ENCODE assay signal across 11 cellular contexts in the genomic region with DNA sequence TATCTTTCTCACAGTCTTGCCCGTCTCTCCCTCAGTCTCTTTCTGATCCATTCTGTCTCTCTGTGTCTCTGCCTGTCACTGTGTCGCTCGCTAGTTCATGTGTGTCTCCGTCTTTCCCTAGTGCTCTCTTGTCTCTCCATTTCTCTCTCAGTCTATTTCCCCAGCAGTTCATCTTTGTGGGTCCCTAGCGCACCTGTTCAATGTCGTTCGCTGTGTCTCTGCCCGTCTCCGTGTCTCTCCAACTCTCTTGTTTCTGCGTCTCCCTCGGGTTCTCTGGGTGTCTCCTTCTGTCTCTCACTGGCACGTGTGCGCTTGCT. TPM values are rescaled to one million over a fixed set of nuclear protein-coding genes. Genes with fewer than 3 reads are reported as not detected.
A peak's percentile ranks its signal among the peaks of the same experiment; 100 is the strongest.
DNase-seq lines count a peak whose midpoint lies in the region; ATAC-seq and TF ChIP-seq lines count a peak whose summit lies in the region.
"Had no signal": no experiment of that assay in that cellular context is flagged by ENCODE, and none has a peak within 500 bp of the region (broad histone marks: within the 10 kb centered on the region; RNA-seq: fewer than 3 reads in every experiment).

No MANE protein-coding gene starts in this region.

- H3K4me1 Mint-ChIP-seq in CD8-positive, alpha-beta memory T cell, result peaks cover 10 to 16% (median 10%) of the 10 kb centered on the region in 3 donors

- H2AFZ ChIP-seq in mammary epithelial cell (ENCODE audit: low read depth, low read length), result peak overlapping the region; percentile 42
- no peak overlapping the region for H2AFZ ChIP-seq in neural cell (ENCODE audit: low read depth, low read length)

- intact Hi-C loops in mammary epithelial cell (cut with micrococcal nuclease), result no loop called here

- H3K4me3 Mint-ChIP-seq in CD8-positive, alpha-beta memory T cell, result no peak overlapping the region
- H3K4me3 Mint-ChIP-seq: activated CD4-positive, alpha-beta memory T cell treated with anti-CD3 and anti-CD28 coated beads for 36 hours had no signal

- TF ChIP-seq RAD21 in neural cell (conservative IDR thresholded peaks at IDR 0.05), result no peak

- no peaks in the 10 kb centered on the region for H3F3A ChIP-seq in neural cell (ENCODE audit: insufficient read depth, low read length, poor library complexity, severe bottlenecking)

- H3K9me2 ChIP-seq in neural cell (ENCODE audit: insufficient read depth, low read length), result no peaks in the 10 kb centered on the region

- in situ Hi-C loops in HAP-1 (cut with MboI; ENCODE audit: low sequenced_read_pairs) (no loop called here), mammary epithelial cell (cut with MboI; ENCODE audit: low sequenced_read_pairs in 2 of 2) (no loop called here)

- H3K4me2 ChIP-seq in mammary epithelial cell (ENCODE audit: insufficient read depth, low read depth, low read length) (peak overlapping the region; percentile 27), neural cell (ENCODE audit: low read length) (peak overlapping the region; percentile 55)

- CTCF ChIA-PET in CD8-positive, alpha-beta memory T cell (lab: Charles Lee), result no interaction called here
- CTCF ChIA-PET in mammary epithelial cell (lab: Charles Lee; ENCODE audit: low non-redundant PET), result no interaction called here

- H3K27ac ChIP-seq in CD8-positive, alpha-beta memory T cell (ENCODE audit: low read depth, low read length), result no peak overlapping the region
- H3K27ac ChIP-seq in mammary epithelial cell (ENCODE audit: insufficient read depth, low read depth, low read length), result no peak overlapping the region
- H3K27ac ChIP-seq in neural cell (ENCODE audit: low read length), result no peak overlapping the region

- H3K9ac ChIP-seq in mammary epithelial cell (ENCODE audit: insufficient read depth, low read length) (no peak overlapping the region), neural cell (ENCODE audit: low read length) (no peak overlapping the region)

- no TSS peak for BruUV-seq in mammary epithelial cell (replicated peaks; lab: Mats Ljungman, UMichigan)

- ATAC-seq in GM21717 (IDR thresholded peaks at IDR 0.05; ENCODE audit: unreplicated experiment), result no peak

- WGBS in mammary epithelial cell (ENCODE audit: low coverage, missing lambda C conversion rate), result 33% methylated on average over 11 of the region's 13 CpGs

- peaks cover 13% of the 10 kb centered on the region for H3K4me1 ChIP-seq in CD8-positive, alpha-beta memory T cell (ENCODE audit: insufficient read depth, low read length)
- no peaks in the 10 kb centered on the region for H3K4me1 ChIP-seq in HAP-1
- H3K4me1 ChIP-seq in mammary epithelial cell (ENCODE audit: insufficient read depth, low read length), result peaks cover 5% of the 10 kb centered on the region

- H3K9me3 ChIP-seq in CD8-positive, alpha-beta memory T cell (ENCODE audit: low read length), result no peaks in the 10 kb centered on the region
- H3K9me3 ChIP-seq in HAP-1 (no peaks in the 10 kb centered on the region), mammary epithelial cell (replicated peaks; ENCODE audit: insufficient read depth, low read length) (no peaks in the 10 kb centered on the region), neural cell (ENCODE audit: low read length) (no peaks in the 10 kb centered on the region)

- no peak for TF ChIP-seq EP300 in neural cell (conservative IDR thresholded peaks at IDR 0.05; ENCODE audit: poor library complexity, severe bottlenecking)

- H3K36me3 ChIP-seq in CD8-positive, alpha-beta memory T cell (ENCODE audit: insufficient read depth, low read length), result no peaks in the 10 kb centered on the region
- no peaks in the 10 kb centered on the region for H3K36me3 ChIP-seq in HAP-1 (replicated peaks)
- no peaks in the 10 kb centered on the region for H3K36me3 ChIP-seq in mammary epithelial cell (ENCODE audit: insufficient read depth, low read length)
- no peaks in the 10 kb centered on the region for H3K36me3 ChIP-seq in neural cell (ENCODE audit: insufficient read depth, low read length)

- TF ChIP-seq CTCF in mammary epithelial cell (conservative IDR thresholded peaks at IDR 0.05 in 1 of 2, IDR thresholded peaks at IDR 0.05 in 1 of 2; ENCODE audit: extremely low read depth in 1 of 2, insufficient read depth in 1 of 2, low read depth in 1 of 2, low read length in 2 of 2) (no peak), neural cell (IDR thresholded peaks at IDR 0.05; ENCODE audit: poor library complexity, severe bottlenecking) (no peak)

- H3K79me2 ChIP-seq in mammary epithelial cell (ENCODE audit: insufficient read depth, low read length) (no peaks in the 10 kb centered on the region), neural cell (replicated peaks; ENCODE audit: insufficient read depth, low read length) (no peaks in the 10 kb centered on the region)

- H4K20me1 ChIP-seq in mammary epithelial cell (ENCODE audit: insufficient read depth, low read length), result no peaks in the 10 kb centered on the region
- no peaks in the 10 kb centered on the region for H4K20me1 ChIP-seq in neural cell (ENCODE audit: insufficient read depth)

- H3K27ac Mint-ChIP-seq in CD8-positive, alpha-beta memory T cell, result no peak overlapping the region
- H3K27ac Mint-ChIP-seq: activated CD4-positive, alpha-beta memory T cell treated with anti-CD3 and anti-CD28 coated beads for 36 hours had no signal

- no peaks in the 10 kb centered on the region for H3K36me3 Mint-ChIP-seq in CD8-positive, alpha-beta memory T cell
- H3K36me3 Mint-ChIP-seq: activated CD4-positive, alpha-beta memory T cell treated with anti-CD3 and anti-CD28 coated beads for 36 hours had no signal

- no peak for DNase-seq in CD8-positive, alpha-beta memory T cell
- no peak for DNase-seq in HAP-1 (ENCODE audit: low spot score in 2 of 2)
- no peak for DNase-seq in mammary epithelial cell
- DNase-seq in activated CD8-positive, alpha-beta memory T cell treated with anti-CD3 and anti-CD28 coated beads, Interleukin-2, amount 50 U/mL, for 48 hours, result no peak
- DNase-seq in effector CD8-positive, alpha-beta T cell (lab: John Stamatoyannopoulos, UW), result no peak
- DNase-seq in GOT3 (lab: John Stamatoyannopoulos, UW), result no peak
- DNase-seq: DMS79 had no signal

- dilution Hi-C loops in mammary epithelial cell (cut with HindIII; ENCODE audit: low sequenced_read_pairs), result no loop called here

- H3K27me3 ChIP-seq in CD8-positive, alpha-beta memory T cell (ENCODE audit: insufficient read depth, low read length, poor library complexity, severe bottlenecking), result peaks cover 19% of the 10 kb centered on the region
- H3K27me3 ChIP-seq in HAP-1 (ENCODE audit: low read depth) (peaks cover 85% of the 10 kb centered on the region), mammary epithelial cell (ENCODE audit: insufficient read depth, low read length) (peaks cover 12% of the 10 kb centered on the region), neural cell (ENCODE audit: insufficient read depth, low read depth, low read length) (peaks cover 47% of the 10 kb centered on the region)

- H3K4me3 ChIP-seq in CD8-positive, alpha-beta memory T cell (ENCODE audit: low read length), result peak overlapping the region; percentile 46
- peak overlapping the region; percentile 21 for H3K4me3 ChIP-seq in HAP-1
- peak overlapping the region in 2 of 3 experiments; percentile 13 to 19 for H3K4me3 ChIP-seq in mammary epithelial cell (replicated peaks in 1 of 3; ENCODE audit: insufficient read depth in 1 of 3, low read depth in 2 of 3, low read length in 3 of 3)
- H3K4me3 ChIP-seq in neural cell (ENCODE audit: low read length), result peak overlapping the region; percentile 76

- H3K27me3 Mint-ChIP-seq in CD8-positive, alpha-beta memory T cell, result peaks cover 26 to 50% of the 10 kb centered on the region in 2 donors

- POLR2A ChIA-PET in CD8-positive, alpha-beta memory T cell (lab: Charles Lee), result no interaction called here

- no peaks in the 10 kb centered on the region for H3K9me3 Mint-ChIP-seq in CD8-positive, alpha-beta memory T cell
- H3K9me3 Mint-ChIP-seq: activated CD4-positive, alpha-beta memory T cell treated with anti-CD3 and anti-CD28 coated beads for 36 hours had no signal

TF ChIP-seq in neural cell, 6 proteins besides CTCF, POLR2A, EP300 and RAD21:
- TF ChIP-seq EZH2 (IDR thresholded peaks at IDR 0.05; ENCODE audit: borderline replicate concordance, insufficient read depth, low read length, poor library complexity, severe bottlenecking), result no peak
- no peak for TF ChIP-seq TAF1 (IDR thresholded peaks at IDR 0.05; ENCODE audit: low read depth)
- TF ChIP-seq, protein P1, sequence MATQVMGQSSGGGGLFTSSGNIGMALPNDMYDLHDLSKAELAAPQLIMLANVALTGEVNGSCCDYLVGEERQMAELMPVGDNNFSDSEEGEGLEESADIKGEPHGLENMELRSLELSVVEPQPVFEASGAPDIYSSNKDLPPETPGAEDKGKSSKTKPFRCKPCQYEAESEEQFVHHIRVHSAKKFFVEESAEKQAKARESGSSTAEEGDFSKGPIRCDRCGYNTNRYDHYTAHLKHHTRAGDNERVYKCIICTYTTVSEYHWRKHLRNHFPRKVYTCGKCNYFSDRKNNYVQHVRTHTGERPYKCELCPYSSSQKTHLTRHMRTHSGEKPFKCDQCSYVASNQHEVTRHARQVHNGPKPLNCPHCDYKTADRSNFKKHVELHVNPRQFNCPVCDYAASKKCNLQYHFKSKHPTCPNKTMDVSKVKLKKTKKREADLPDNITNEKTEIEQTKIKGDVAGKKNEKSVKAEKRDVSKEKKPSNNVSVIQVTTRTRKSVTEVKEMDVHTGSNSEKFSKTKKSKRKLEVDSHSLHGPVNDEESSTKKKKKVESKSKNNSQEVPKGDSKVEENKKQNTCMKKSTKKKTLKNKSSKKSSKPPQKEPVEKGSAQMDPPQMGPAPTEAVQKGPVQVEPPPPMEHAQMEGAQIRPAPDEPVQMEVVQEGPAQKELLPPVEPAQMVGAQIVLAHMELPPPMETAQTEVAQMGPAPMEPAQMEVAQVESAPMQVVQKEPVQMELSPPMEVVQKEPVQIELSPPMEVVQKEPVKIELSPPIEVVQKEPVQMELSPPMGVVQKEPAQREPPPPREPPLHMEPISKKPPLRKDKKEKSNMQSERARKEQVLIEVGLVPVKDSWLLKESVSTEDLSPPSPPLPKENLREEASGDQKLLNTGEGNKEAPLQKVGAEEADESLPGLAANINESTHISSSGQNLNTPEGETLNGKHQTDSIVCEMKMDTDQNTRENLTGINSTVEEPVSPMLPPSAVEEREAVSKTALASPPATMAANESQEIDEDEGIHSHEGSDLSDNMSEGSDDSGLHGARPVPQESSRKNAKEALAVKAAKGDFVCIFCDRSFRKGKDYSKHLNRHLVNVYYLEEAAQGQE (IDR thresholded peaks at IDR 0.05; ENCODE audit: borderline replicate concordance), result no peak
- no peak for TF ChIP-seq POLR2AphosphoS5 (IDR thresholded peaks at IDR 0.05)
- TF ChIP-seq SMC3 (conservative IDR thresholded peaks at IDR 0.05; ENCODE audit: poor library complexity), result no peak
- TF ChIP-seq MXI1 (conservative IDR thresholded peaks at IDR 0.05; ENCODE audit: poor library complexity, severe bottlenecking), result no peak
TF ChIP-seq in neural cell: peak in this region for 0.

RNA-seq across cellular contexts. Expression of a gene that starts 1.5 kb away (rescaled TPM):
- total RNA-seq in CD8-positive, alpha-beta memory T cell, result not detected
- polyA plus RNA-seq in CD8-positive, alpha-beta memory T cell, result not detected
- not detected for total RNA-seq in mammary epithelial cell
- not detected for polyA plus RNA-seq in mammary epithelial cell
- not detected for polyA minus RNA-seq in mammary epithelial cell
- polyA plus RNA-seq in neural cell, result 0.38 and 0.56 TPM in 2 replicates
- 0.35 and 0.49 TPM in 2 replicates for polyA minus RNA-seq in neural cell
- total RNA-seq: activated CD4-positive, alpha-beta memory T cell treated with anti-CD3 and anti-CD28 coated beads for 36 hours; kidney epithelial cell had no signal

Comparison
In these comparisons a context has a peak if more than half of its experiments do, and no peak if none do; other contexts are left out.
1. H3K4me3 ChIP-seq: peak in every context shown above with its lines; median percentile 76 in neural cell; 46 in CD8-positive, alpha-beta memory T cell; 21 in HAP-1; 16 in mammary epithelial cell.